Comparison of ENCODE assay signal across 1 cellular context in the genomic region with DNA sequence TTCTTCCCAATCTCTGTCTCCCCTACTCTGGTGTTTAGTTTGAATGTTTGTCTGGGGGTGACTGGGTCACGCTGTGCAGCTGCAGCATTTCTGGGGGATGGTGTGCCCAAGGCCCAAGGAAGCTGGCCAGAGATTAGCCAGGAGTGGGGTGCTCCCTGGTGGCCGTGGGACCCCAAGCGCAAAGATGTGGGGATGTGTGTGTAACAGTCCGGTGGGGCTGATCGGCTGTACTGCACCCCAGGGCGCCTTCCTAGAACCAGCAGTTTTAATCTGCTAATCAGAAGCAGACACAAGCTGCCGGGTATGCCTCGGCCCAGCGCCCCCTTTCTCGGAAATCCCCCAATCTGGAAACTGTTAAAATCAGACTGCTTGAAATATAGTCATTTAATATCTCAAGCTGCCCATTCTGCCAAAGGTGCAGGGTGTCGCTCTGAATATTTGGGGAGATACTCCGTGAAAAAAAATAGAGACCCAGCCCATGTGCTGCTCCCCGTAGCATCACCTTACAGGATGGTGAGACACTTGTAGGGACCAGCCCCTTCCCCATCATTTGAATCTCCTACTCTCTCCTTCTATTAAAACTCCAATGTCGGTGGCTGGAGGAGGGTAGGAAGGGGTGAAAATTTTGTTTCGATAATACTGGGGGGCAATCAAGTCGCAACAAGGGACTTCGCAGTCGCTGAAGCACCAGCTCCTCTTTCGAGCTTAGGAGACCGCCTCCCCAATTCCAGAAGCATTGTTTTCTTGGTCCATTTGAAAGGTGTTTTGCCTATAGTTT.
TF ChIP-seq lines count a peak whose summit lies in the region.

No MANE protein-coding gene starts in this region.

TF ChIP-seq in HepG2, 621 proteins besides CTCF, POLR2A, EP300 and RAD21:
- TF ChIP-seq ZNF460 (CRISPR knock-in tag; IDR thresholded peaks at IDR 0.05; ENCODE audit: borderline replicate concordance) (no peak), STAG1 (CRISPR knock-in tag; IDR thresholded peaks at IDR 0.05) (peak; percentile 32), NPAS2 (CRISPR knock-in tag; IDR thresholded peaks at IDR 0.05; ENCODE audit: borderline replicate concordance) (no peak)
